8 cellular contexts compared by ENCODE assay signal in genomic region chr16:30761427-30761927, GRCh38. TPM values are rescaled to one million over a fixed set of nuclear protein-coding genes. Genes with fewer than 3 reads are reported as not detected.
DNase-seq lines count a peak whose midpoint lies in the region; ATAC-seq and TF ChIP-seq lines count a peak whose summit lies in the region.

No MANE protein-coding gene starts in this region.

- ATAC-seq in GM18909 (IDR thresholded peaks at IDR 0.05; ENCODE audit: poor library complexity, unreplicated experiment) (peak; percentile 31), HG03196 (IDR thresholded peaks at IDR 0.05; ENCODE audit: unreplicated experiment) (peak; percentile 26), Panc1 (peak; percentile 67), heart right ventricle (peak; percentile 11 to 29 (median 19)), sciatic nerve (peak; percentile 17)

- H3K27ac ChIP-seq in Panc1 (ENCODE audit: low read length) (peak overlapping the region; percentile 72; the same call in 1 of the 2 replicates), heart right ventricle (peak overlapping the region in 8 of 10 donors; percentile 48 to 97 (median 93))

- 0 to 1% methylated on average over 61 to 64 of the region's 64 CpGs for WGBS in heart right ventricle, 2 donors

- intact Hi-C loops in Panc1 (cut with micrococcal nuclease; ENCODE audit: unreplicated experiment) (no loop called here), heart right ventricle (cut with DNase I) (loop anchor here in 1 of 10 donors (10.0 kb wide), 1 partner anchor 57 kb away; no protein-coding TSS in a partner anchor), sciatic nerve (cut with DNase I) (no loop called here)

- no peak for TF ChIP-seq CTCF in Panc1 (IDR thresholded peaks at IDR 0.05)
- TF ChIP-seq CTCF in heart right ventricle (IDR thresholded peaks at IDR 0.05): no peak

- peak; percentile 36 for DNase-seq in AG08395 (ENCODE audit: low spot score)
- DNase-seq in Panc1 (ENCODE audit: low read depth, low spot score): no peak
- DNase-seq in activated gamma-delta T cell treated with Interleukin-2 at 50 U/mL for 16 hours: peak; percentile 39
- DNase-seq in heart right ventricle: no peak
- peak; percentile 63 for DNase-seq in sciatic nerve (ENCODE audit: low spot score)
- DNase-seq in NCI-H128 (lab: John Stamatoyannopoulos, UW; ENCODE audit: unreplicated experiment): no peak

- no peaks in the 10 kb centered on the region for H3K9me3 ChIP-seq in Panc1 (ENCODE audit: control insufficient read depth, insufficient read depth, low read depth, low read length)
- no peaks in the 10 kb centered on the region for H3K9me3 ChIP-seq in heart right ventricle

- peak overlapping the region; percentile 98 for H3K4me3 ChIP-seq in Panc1 (ENCODE audit: low read depth in 2 of 2, low read length in 2 of 2)
- peak overlapping the region; percentile 84 to 94 (median 90) for H3K4me3 ChIP-seq in heart right ventricle

- in situ Hi-C loops in Panc1 (cut with HindIII; ENCODE audit: low pct_unique_long_range_greater_than_20kb, low sequenced_read_pairs): no loop called here

- CTCF ChIA-PET in Panc1 (lab: Charles Lee): no interaction called here

- H3K36me3 ChIP-seq in Panc1 (ENCODE audit: control insufficient read depth, insufficient read depth, low read length): peaks cover 22% of the 10 kb centered on the region
- peaks cover 0 to 65% (median 27%) of the 10 kb centered on the region in 9 donors for H3K36me3 ChIP-seq in heart right ventricle

- no peaks in the 10 kb centered on the region for H3K27me3 ChIP-seq in Panc1 (ENCODE audit: control insufficient read depth, insufficient read depth, low read length)
- no peaks in the 10 kb centered on the region for H3K27me3 ChIP-seq in heart right ventricle

- peaks cover 25% of the 10 kb centered on the region for H3K4me1 ChIP-seq in Panc1 (ENCODE audit: control insufficient read depth, insufficient read depth, low read length)
- peaks cover 12 to 55% (median 36%) of the 10 kb centered on the region in 9 donors for H3K4me1 ChIP-seq in heart right ventricle

- POLR2A ChIA-PET in Panc1 (lab: Charles Lee): no interaction called here

- no TSS peak for BruUV-seq in Panc1 (replicated peaks; lab: Mats Ljungman, UMichigan)

RNA-seq across cellular contexts. Expression of gene CFAP119, which starts 0.4 kb away (rescaled TPM):
- total RNA-seq in Panc1 (2021; ENCODE audit: unreplicated experiment) (21.0 TPM), heart right ventricle (1 to 10 TPM in 5 of 10 donors, under 1 TPM in 5; 0.44 to 2.2 (median 0.90) TPM), sciatic nerve (5.5 TPM)
- 13.2 TPM for polyA plus RNA-seq in Panc1 (2012; ENCODE audit: insufficient read length)
- 1 to 10 TPM; 1.9 to 2.3 TPM for polyA plus RNA-seq in heart right ventricle

RNA-seq across cellular contexts. Expression of gene RNF40, which starts 0.6 kb away (rescaled TPM):
- total RNA-seq in Panc1 (2021; ENCODE audit: unreplicated experiment): 114 TPM
- 86.3 TPM for polyA plus RNA-seq in Panc1 (2012; ENCODE audit: insufficient read length)
- 10 to 100 TPM; 33.0 to 69.9 (median 42.6) TPM for total RNA-seq in heart right ventricle
- 10 to 100 TPM; 40.2 to 50.2 TPM for polyA plus RNA-seq in heart right ventricle
- total RNA-seq in sciatic nerve: 92.9 TPM

RNA-seq across cellular contexts. Expression of gene PHKG2, which starts 13.3 kb away (rescaled TPM):
- total RNA-seq in Panc1 (2021; ENCODE audit: unreplicated experiment) (43.1 TPM), heart right ventricle (10 to 100 TPM; 12.1 to 21.3 (median 15.0) TPM), sciatic nerve (21.3 TPM)
- 31.5 TPM for polyA plus RNA-seq in Panc1 (2012; ENCODE audit: insufficient read length)
- polyA plus RNA-seq in heart right ventricle: 10 to 100 TPM; 29.1 to 40.7 TPM

RNA-seq across cellular contexts. Expression of gene ZNF629, which starts 25.5 kb away (rescaled TPM):
- 19.2 TPM for total RNA-seq in Panc1 (2021; ENCODE audit: unreplicated experiment)
- polyA plus RNA-seq in Panc1 (2012; ENCODE audit: insufficient read length): 19.8 TPM
- 10 to 100 TPM; 20.3 to 35.5 (median 27.6) TPM for total RNA-seq in heart right ventricle
- 10 to 100 TPM in 1 of 2 donors, 1 to 10 TPM in 1; 7.3 to 15.4 TPM for polyA plus RNA-seq in heart right ventricle
- total RNA-seq in sciatic nerve: 14.0 TPM

Comparison
In these comparisons a context has a peak if more than half of its experiments do, and no peak if none do; other contexts are left out.
1. DNase-seq: peak in AG08395 (single experiment), activated gamma-delta T cell treated with Interleukin-2 at 50 U/mL for 16 hours (single experiment) and sciatic nerve (single experiment); none in Panc1 (single experiment), heart right ventricle (0 of 2) and NCI-H128 (single experiment).
2. ATAC-seq: peak in every context shown above with its lines; median percentile 67 in Panc1; 31 in GM18909; 26 in HG03196; 19 in heart right ventricle; 17 in sciatic nerve.